ENCODE assay signal across 13 cellular contexts in genomic region chr9:134390947-134391318, GRCh38.
A peak's percentile ranks its signal among the peaks of the same experiment; 100 is the strongest.
DNase-seq lines count a peak whose midpoint lies in the region; ATAC-seq, FAIRE-seq and TF ChIP-seq lines count a peak whose summit lies in the region.
"Had no signal": no experiment of that assay in that cellular context is flagged by ENCODE, and none has a peak within 500 bp of the region (broad histone marks: within the 10 kb centered on the region; RNA-seq: fewer than 3 reads in every experiment).

No MANE protein-coding gene starts in this region.

- no peaks in the 10 kb centered on the region for H3K27me3 ChIP-seq in HepG2 (ENCODE audit: control insufficient read depth in 1 of 2, insufficient read depth in 2 of 2, low read length in 2 of 2)
- no peaks in the 10 kb centered on the region for H3K27me3 ChIP-seq in right lobe of liver
- H3K27me3 ChIP-seq: BE2C, heart left ventricle had no signal

- TF ChIP-seq CTCF in HepG2 (CRISPR knock-in tag; IDR thresholded peaks at IDR 0.05) (no peak), right lobe of liver (IDR thresholded peaks at IDR 0.05) (no peak)

- ATAC-seq in HepG2 (no peak), right lobe of liver (no peak), HG03064 (IDR thresholded peaks at IDR 0.05; ENCODE audit: low read depth, unreplicated experiment) (peak; percentile 25)
- ATAC-seq: heart left ventricle had no signal

- no peak overlapping the region for H2AFZ ChIP-seq in HepG2 (ENCODE audit: low read length)

- POLR2A ChIA-PET in HepG2 (lab: Yijun Ruan, JAX) (no interaction called here), HEK293T (lab: Yijun Ruan, JAX) (no interaction called here)

- no peaks in the 10 kb centered on the region for H3K36me3 ChIP-seq in HepG2 (replicated peaks in 1 of 2; ENCODE audit: control insufficient read depth in 1 of 2, insufficient read depth in 2 of 2, low read length in 2 of 2)
- H3K36me3 ChIP-seq in right lobe of liver: peaks cover 0 to 9% (median 2%) of the 10 kb centered on the region in 4 donors
- H3K36me3 ChIP-seq: BE2C, heart left ventricle had no signal

- DNase-seq in HepG2 (ENCODE audit: low spot score) (no peak), right lobe of liver (no peak), GDM1 (lab: John Stamatoyannopoulos, UW) (no peak), HEK293T (ENCODE audit: extremely low spot score) (no peak), NK-92 (lab: John Stamatoyannopoulos, UW; ENCODE audit: unreplicated experiment) (no peak), germinal center (ENCODE audit: low spot score) (no peak)
- DNase-seq: amniotic stem cell, BE2C, heart left ventricle, NCI-H1092, SK-N-SH had no signal

- intact Hi-C loops in HepG2 (cut with micrococcal nuclease; ENCODE audit: unreplicated experiment) (no loop called here), right lobe of liver (cut with DNase I) (no loop called here)

- H3K79me2 ChIP-seq in HepG2 (ENCODE audit: insufficient read depth, low read length): peaks cover 64% of the 10 kb centered on the region

- TF ChIP-seq EP300 in HepG2 (IDR thresholded peaks at IDR 0.05; ENCODE audit: low read depth in 2 of 2, low read length in 2 of 2): no peak
- no peak for TF ChIP-seq EP300 in HepG2 (CRISPR knock-in tag; IDR thresholded peaks at IDR 0.05; ENCODE audit: borderline replicate concordance)

- CTCF ChIA-PET in HepG2 (lab: Yijun Ruan, JAX; ENCODE audit: low intra/inter-chr PET ratio, low total read pairs) (no interaction called here), HEK293T (lab: Yijun Ruan, JAX) (no interaction called here)

- H3K9me3 ChIP-seq in HepG2 (ENCODE audit: low read length): no peaks in the 10 kb centered on the region
- no peaks in the 10 kb centered on the region for H3K9me3 ChIP-seq in right lobe of liver
- H3K9me3 ChIP-seq: BE2C, heart left ventricle, SK-N-SH had no signal

- H4K20me1 ChIP-seq in HepG2 (ENCODE audit: insufficient read depth, low read length): peaks cover 83% of the 10 kb centered on the region

- H3K4me1 ChIP-seq in HepG2 (ENCODE audit: insufficient read depth, low read length): peaks cover 26% of the 10 kb centered on the region
- peaks cover 0 to 74% (median 38%) of the 10 kb centered on the region in 4 donors for H3K4me1 ChIP-seq in right lobe of liver
- H3K4me1 ChIP-seq: BE2C had no signal

- 92% methylated on average over 8 of the region's 11 CpGs for WGBS in HepG2 (ENCODE audit: low lambda C conversion rate)
- no CpG with 5 or more reads among the region's 11 CpGs for WGBS in right lobe of liver (ENCODE audit: insufficient coverage, low coverage, low lambda C conversion rate, missing lambda C conversion rate)

- H3K9ac ChIP-seq in HepG2 (ENCODE audit: insufficient read depth, low read depth, low read length): no peak overlapping the region
- H3K9ac ChIP-seq: SK-N-SH had no signal

- no peak overlapping the region for H3K27ac ChIP-seq in HepG2 (ENCODE audit: extremely low read length, insufficient read depth, low read length)
- H3K27ac ChIP-seq in right lobe of liver: no peak overlapping the region
- H3K27ac ChIP-seq in angular gyrus (ENCODE audit: low read depth, low read length): peak overlapping the region; percentile 10

- in situ Hi-C loops in HepG2 (cut with HindIII; ENCODE audit: extremely low pct_ligation_motif_present, low pct_unique_long_range_greater_than_20kb): no loop called here

- FAIRE-seq in HepG2 (lab: Jason Lieb, UNC): no peak

- TF ChIP-seq RAD21 in HepG2 (CRISPR knock-in tag; IDR thresholded peaks at IDR 0.05): no peak

- no peak overlapping the region for H3K4me2 ChIP-seq in HepG2 (ENCODE audit: low read depth, low read length)
- H3K4me2 ChIP-seq: SK-N-SH had no signal

- TF ChIP-seq POLR2A in HepG2 (IDR thresholded peaks at IDR 0.05; ENCODE audit: insufficient read depth in 1 of 2, low read depth in 2 of 2, low read length in 2 of 2): no peak
- TF ChIP-seq POLR2A in right lobe of liver (IDR thresholded peaks at IDR 0.05): no peak

- no peak overlapping the region for H3K4me3 ChIP-seq in HepG2 (replicated peaks in 1 of 3; ENCODE audit: insufficient read depth in 1 of 3, low read depth in 2 of 3, low read length in 3 of 3)
- no peak overlapping the region for H3K4me3 ChIP-seq in right lobe of liver

- BruUV-seq in HepG2 (replicated peaks; lab: Mats Ljungman, UMichigan): no TSS peak

TF ChIP-seq in HepG2, 621 proteins besides CTCF, POLR2A, EP300 and RAD21:
- TF ChIP-seq HNRNPLL (IDR thresholded peaks at IDR 0.05; ENCODE audit: low read depth, low read length, poor library complexity, severe bottlenecking) (peak; percentile 20), ZNF713 (CRISPR knock-in tag; IDR thresholded peaks at IDR 0.05) (no peak)

TF ChIP-seq in HEK293T, 16 proteins besides CTCF, POLR2A, EP300 and RAD21:
- TF ChIP-seq BHLHE40 (IDR thresholded peaks at IDR 0.05; ENCODE audit: borderline replicate concordance) (no peak), TARDBP (IDR thresholded peaks at IDR 0.05) (no peak), CTBP1 (IDR thresholded peaks at IDR 0.05; ENCODE audit: borderline replicate concordance) (no peak), SP1 (IDR thresholded peaks at IDR 0.05) (no peak), ZNF384 (IDR thresholded peaks at IDR 0.05) (no peak), L3MBTL2 (conservative IDR thresholded peaks at IDR 0.05) (no peak), LEF1 (IDR thresholded peaks at IDR 0.05; ENCODE audit: borderline replicate concordance) (no peak), ELF4 (IDR thresholded peaks at IDR 0.05) (no peak), FOXM1 (IDR thresholded peaks at IDR 0.05; ENCODE audit: borderline replicate concordance) (no peak), HDGF (IDR thresholded peaks at IDR 0.05; ENCODE audit: borderline replicate concordance) (no peak)
- TF ChIP-seq, protein P1, sequence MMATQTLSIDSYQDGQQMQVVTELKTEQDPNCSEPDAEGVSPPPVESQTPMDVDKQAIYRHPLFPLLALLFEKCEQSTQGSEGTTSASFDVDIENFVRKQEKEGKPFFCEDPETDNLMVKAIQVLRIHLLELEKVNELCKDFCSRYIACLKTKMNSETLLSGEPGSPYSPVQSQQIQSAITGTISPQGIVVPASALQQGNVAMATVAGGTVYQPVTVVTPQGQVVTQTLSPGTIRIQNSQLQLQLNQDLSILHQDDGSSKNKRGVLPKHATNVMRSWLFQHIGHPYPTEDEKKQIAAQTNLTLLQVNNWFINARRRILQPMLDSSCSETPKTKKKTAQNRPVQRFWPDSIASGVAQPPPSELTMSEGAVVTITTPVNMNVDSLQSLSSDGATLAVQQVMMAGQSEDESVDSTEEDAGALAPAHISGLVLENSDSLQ (IDR thresholded peaks at IDR 0.05): no peak
